In the genomic region with DNA sequence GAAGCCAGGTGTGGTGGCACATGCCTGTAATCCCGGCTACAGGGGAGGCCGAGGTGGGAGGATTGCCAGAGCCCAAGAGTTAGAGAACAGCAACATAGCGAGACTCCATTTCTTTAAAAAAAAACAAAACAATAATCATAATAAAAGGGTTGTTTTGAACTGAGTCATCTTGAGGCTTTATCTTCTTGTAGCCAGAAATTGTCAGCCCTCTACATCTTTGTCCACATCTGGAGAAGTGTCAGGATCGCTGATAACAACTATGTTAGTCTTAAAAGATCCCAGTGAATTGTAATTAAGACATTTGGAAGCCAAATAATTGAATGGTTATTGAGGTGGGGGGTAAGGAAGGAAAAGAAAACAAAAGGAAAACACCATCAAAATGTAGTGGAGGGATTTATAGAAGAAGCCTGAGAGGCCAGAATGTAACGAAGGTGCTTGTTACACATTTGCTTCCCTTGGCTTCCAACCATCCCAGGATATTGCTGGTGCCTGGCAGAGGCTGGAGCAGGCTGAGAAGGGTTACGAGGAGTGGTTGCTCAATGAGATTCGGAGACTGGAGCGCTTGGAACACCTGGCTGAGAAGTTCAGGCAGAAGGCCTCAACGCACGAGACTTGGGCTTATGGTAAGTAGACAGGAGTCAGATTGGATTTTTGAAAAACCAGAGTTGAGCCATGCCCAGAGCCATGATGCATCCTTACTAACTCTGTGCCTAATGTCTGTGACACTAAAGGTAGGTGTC, we compare ENCODE assay signal across 26 cellular contexts. TPM values are rescaled to one million over a fixed set of nuclear protein-coding genes. Genes with fewer than 3 reads are reported as not detected.
A peak's percentile ranks its signal among the peaks of the same experiment; 100 is the strongest.
DNase-seq lines count a peak whose midpoint lies in the region; ATAC-seq, FAIRE-seq and TF ChIP-seq lines count a peak whose summit lies in the region.
"Had no signal": no experiment of that assay in that cellular context is flagged by ENCODE, and none has a peak within 500 bp of the region (broad histone marks: within the 10 kb centered on the region; RNA-seq: fewer than 3 reads in every experiment).

No MANE protein-coding gene starts in this region.

- H2AFZ ChIP-seq in GM23338 = no peak overlapping the region
- H2AFZ ChIP-seq: GM23248 had no signal

- H3K27ac Mint-ChIP-seq in GM23338 = no peak overlapping the region
- H3K27ac Mint-ChIP-seq: CD14-positive monocyte; CD4-positive, alpha-beta T cell; CD8-positive, alpha-beta memory T cell; HFFc6 had no signal

- peaks cover 8% of the 10 kb centered on the region for H3K4me1 Mint-ChIP-seq in GM23338
- H3K4me1 Mint-ChIP-seq: CD14-positive monocyte; CD8-positive, alpha-beta memory T cell had no signal

- H3K27ac ChIP-seq in left ventricle myocardium inferior (replicated peaks) (peak overlapping the region; percentile 27), GM23338 (ENCODE audit: low read depth) (0 out of 2 replicates have a peak overlapping the region, but pooled peaks have one; percentile 39), gastrocnemius medialis (peak overlapping the region; percentile 32 to 74 (median 56))
- H3K27ac ChIP-seq: A549; BLaER1 treated with 17β-estradiol and CSF1 and Interleukin-3, amounts not matched to agents 10 nM and 100 nM; GM23248 had no signal

- ATAC-seq in Right ventricle myocardium inferior (no peak), GM23338 (no peak), gastrocnemius medialis (peak; percentile 44 to 84)
- ATAC-seq: A549, GM12878 had no signal

- H3K9me3 ChIP-seq in left ventricle myocardium inferior (replicated peaks) (no peaks in the 10 kb centered on the region), gastrocnemius medialis (no peaks in the 10 kb centered on the region)
- H3K9me3 ChIP-seq: A549; BE2C; BLaER1 treated with 17β-estradiol and CSF1 and Interleukin-3, amounts not matched to agents 10 nM and 100 nM had no signal

- FAIRE-seq in endometrium (lab: Jason Lieb, UNC) = peak; percentile 55
- FAIRE-seq: A549, D721Med, GM12878, GM19239 had no signal

- in situ Hi-C loops in gastrocnemius medialis (cut with MboI; ENCODE audit: low sequenced_read_pairs in 4 of 4) = no loop called here

- H3K36me3 ChIP-seq in left ventricle myocardium inferior = peaks cover 77% of the 10 kb centered on the region
- no peaks in the 10 kb centered on the region for H3K36me3 ChIP-seq in GM23338 (ENCODE audit: insufficient read depth)
- H3K36me3 ChIP-seq in gastrocnemius medialis = peaks cover 0 to 97% of the 10 kb centered on the region in 2 donors
- H3K36me3 ChIP-seq: BE2C; BLaER1 treated with 17β-estradiol and CSF1 and Interleukin-3, amounts not matched to agents 10 nM and 100 nM had no signal

- no peak overlapping the region for H3K4me2 ChIP-seq in GM23338
- H3K4me2 ChIP-seq: A549; BLaER1 treated with 17β-estradiol and CSF1 and Interleukin-3, amounts not matched to agents 10 nM and 100 nM had no signal

- H3K27me3 Mint-ChIP-seq in GM23338 (ENCODE audit: insufficient read depth, low read depth, poor library complexity) = peaks cover 4% of the 10 kb centered on the region

- H3K4me3 ChIP-seq in left ventricle myocardium inferior (no peak overlapping the region), GM23338 (no peak overlapping the region), gastrocnemius medialis (no peak overlapping the region)
- H3K4me3 ChIP-seq: A549; BLaER1 treated with 17β-estradiol and CSF1 and Interleukin-3, amounts not matched to agents 10 nM and 100 nM; GM12878; GM23248 had no signal

- no peak for TF ChIP-seq POLR2A in gastrocnemius medialis (IDR thresholded peaks at IDR 0.05)

- no peak overlapping the region for H3K4me3 Mint-ChIP-seq in GM23338
- H3K4me3 Mint-ChIP-seq: CD14-positive monocyte; CD4-positive, alpha-beta T cell; CD8-positive, alpha-beta memory T cell; H9; HFFc6 had no signal

- H3K79me2 ChIP-seq in GM23338 (replicated peaks; ENCODE audit: insufficient read depth) = no peaks in the 10 kb centered on the region

- TF ChIP-seq CTCF in left ventricle myocardium inferior (IDR thresholded peaks at IDR 0.05; ENCODE audit: borderline replicate concordance) (no peak), GM23338 (conservative IDR thresholded peaks at IDR 0.05; ENCODE audit: low read depth in 2 of 2) (no peak), gastrocnemius medialis (IDR thresholded peaks at IDR 0.05 in 4 of 5, conservative IDR thresholded peaks at IDR 0.05 in 1 of 5) (no peak)

- H3K9me3 Mint-ChIP-seq in GM23338 = peaks cover 2% of the 10 kb centered on the region; the same call in 1 of the 3 replicates
- H3K9me3 Mint-ChIP-seq: CD4-positive, alpha-beta T cell; CD8-positive, alpha-beta memory T cell; H9 had no signal

- peaks cover 10% of the 10 kb centered on the region for H3K36me3 Mint-ChIP-seq in GM23338 (ENCODE audit: low read depth)
- H3K36me3 Mint-ChIP-seq: CD14-positive monocyte; CD8-positive, alpha-beta memory T cell had no signal

- H3K27me3 ChIP-seq in left ventricle myocardium inferior (ENCODE audit: low read depth) = no peaks in the 10 kb centered on the region
- no peaks in the 10 kb centered on the region for H3K27me3 ChIP-seq in GM23338 (ENCODE audit: insufficient read depth)
- no peaks in the 10 kb centered on the region for H3K27me3 ChIP-seq in gastrocnemius medialis
- H3K27me3 ChIP-seq: BE2C; BLaER1 treated with 17β-estradiol and CSF1 and Interleukin-3, amounts not matched to agents 10 nM and 100 nM had no signal

- H4K20me1 ChIP-seq in GM23338 (replicated peaks; ENCODE audit: insufficient read depth) = no peaks in the 10 kb centered on the region
- H4K20me1 ChIP-seq: BLaER1 treated with 17β-estradiol and CSF1 and Interleukin-3, amounts not matched to agents 10 nM and 100 nM had no signal

- intact Hi-C loops in left ventricle myocardium inferior (cut with micrococcal nuclease) (no loop called here), Right ventricle myocardium inferior (cut with DNase I) (no loop called here), gastrocnemius medialis (cut with DNase I; ENCODE audit: low total_unique reads) (no loop called here), posterior vena cava (cut with DNase I) (no loop called here)

- H3K9me2 ChIP-seq in GM23338 (ENCODE audit: insufficient read depth) = no peaks in the 10 kb centered on the region

- H3F3A ChIP-seq in GM23338 (replicated peaks; ENCODE audit: low read depth) = no peaks in the 10 kb centered on the region

- peaks cover 76% of the 10 kb centered on the region for H3K4me1 ChIP-seq in left ventricle myocardium inferior
- peaks cover 2% of the 10 kb centered on the region; the same call in 1 of the 2 replicates for H3K4me1 ChIP-seq in GM23338 (ENCODE audit: insufficient read depth)
- no peaks in the 10 kb centered on the region for H3K4me1 ChIP-seq in gastrocnemius medialis
- H3K4me1 ChIP-seq: A549; BE2C; BLaER1 treated with 17β-estradiol and CSF1 and Interleukin-3, amounts not matched to agents 10 nM and 100 nM had no signal

- DNase-seq in left ventricle myocardium inferior = no peak
- DNase-seq in Right ventricle myocardium inferior (ENCODE audit: missing footprints) = no peak
- no peak for DNase-seq in GM23338 (ENCODE audit: low spot score)
- peak in 1 of 2 donors; percentile 77 for DNase-seq in gastrocnemius medialis
- no peak for DNase-seq in nucleus accumbens (lab: John Stamatoyannopoulos, UW)
- no peak for DNase-seq in posterior vena cava (ENCODE audit: low spot score)
- DNase-seq: 8988T; ACHN; AML-193; CD4-positive, alpha-beta T cell; CD8-positive, alpha-beta memory T cell; DMS 273 treated with DMSO at 0.1 percent for 48 hours; DMS79; EL; GDM1; GM23248; H9; HFFc6 had no signal

TF ChIP-seq in GM23338, 12 proteins besides CTCF, POLR2A, EP300 and RAD21 (continues in another document):
- TF ChIP-seq, protein P1, sequence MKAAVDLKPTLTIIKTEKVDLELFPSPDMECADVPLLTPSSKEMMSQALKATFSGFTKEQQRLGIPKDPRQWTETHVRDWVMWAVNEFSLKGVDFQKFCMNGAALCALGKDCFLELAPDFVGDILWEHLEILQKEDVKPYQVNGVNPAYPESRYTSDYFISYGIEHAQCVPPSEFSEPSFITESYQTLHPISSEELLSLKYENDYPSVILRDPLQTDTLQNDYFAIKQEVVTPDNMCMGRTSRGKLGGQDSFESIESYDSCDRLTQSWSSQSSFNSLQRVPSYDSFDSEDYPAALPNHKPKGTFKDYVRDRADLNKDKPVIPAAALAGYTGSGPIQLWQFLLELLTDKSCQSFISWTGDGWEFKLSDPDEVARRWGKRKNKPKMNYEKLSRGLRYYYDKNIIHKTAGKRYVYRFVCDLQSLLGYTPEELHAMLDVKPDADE (IDR thresholded peaks at IDR 0.05) = no peak
- TF ChIP-seq, protein P2, sequence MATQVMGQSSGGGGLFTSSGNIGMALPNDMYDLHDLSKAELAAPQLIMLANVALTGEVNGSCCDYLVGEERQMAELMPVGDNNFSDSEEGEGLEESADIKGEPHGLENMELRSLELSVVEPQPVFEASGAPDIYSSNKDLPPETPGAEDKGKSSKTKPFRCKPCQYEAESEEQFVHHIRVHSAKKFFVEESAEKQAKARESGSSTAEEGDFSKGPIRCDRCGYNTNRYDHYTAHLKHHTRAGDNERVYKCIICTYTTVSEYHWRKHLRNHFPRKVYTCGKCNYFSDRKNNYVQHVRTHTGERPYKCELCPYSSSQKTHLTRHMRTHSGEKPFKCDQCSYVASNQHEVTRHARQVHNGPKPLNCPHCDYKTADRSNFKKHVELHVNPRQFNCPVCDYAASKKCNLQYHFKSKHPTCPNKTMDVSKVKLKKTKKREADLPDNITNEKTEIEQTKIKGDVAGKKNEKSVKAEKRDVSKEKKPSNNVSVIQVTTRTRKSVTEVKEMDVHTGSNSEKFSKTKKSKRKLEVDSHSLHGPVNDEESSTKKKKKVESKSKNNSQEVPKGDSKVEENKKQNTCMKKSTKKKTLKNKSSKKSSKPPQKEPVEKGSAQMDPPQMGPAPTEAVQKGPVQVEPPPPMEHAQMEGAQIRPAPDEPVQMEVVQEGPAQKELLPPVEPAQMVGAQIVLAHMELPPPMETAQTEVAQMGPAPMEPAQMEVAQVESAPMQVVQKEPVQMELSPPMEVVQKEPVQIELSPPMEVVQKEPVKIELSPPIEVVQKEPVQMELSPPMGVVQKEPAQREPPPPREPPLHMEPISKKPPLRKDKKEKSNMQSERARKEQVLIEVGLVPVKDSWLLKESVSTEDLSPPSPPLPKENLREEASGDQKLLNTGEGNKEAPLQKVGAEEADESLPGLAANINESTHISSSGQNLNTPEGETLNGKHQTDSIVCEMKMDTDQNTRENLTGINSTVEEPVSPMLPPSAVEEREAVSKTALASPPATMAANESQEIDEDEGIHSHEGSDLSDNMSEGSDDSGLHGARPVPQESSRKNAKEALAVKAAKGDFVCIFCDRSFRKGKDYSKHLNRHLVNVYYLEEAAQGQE (IDR thresholded peaks at IDR 0.05; ENCODE audit: unreplicated experiment) = no peak

RNA-seq across cellular contexts. Expression of a gene that starts 52.5 kb away (rescaled TPM):
- total RNA-seq in left ventricle myocardium inferior (47.6 TPM), Right ventricle myocardium inferior (49.0 TPM), gastrocnemius medialis (10 to 100 TPM; 23.0 to 46.3 (median 29.1) TPM), posterior vena cava (10 to 100 TPM; 44.2 to 47.6 TPM)
- total RNA-seq in GM23338 (2014; rRNA removed; shearing (Covaris generic)) = 20.0 and 20.4 TPM in 2 replicates
- 6.3 and 6.4 TPM in 2 replicates for polyA plus RNA-seq in GM23338 (2016; fragmentation: Nextera tagmentation; extraction: Ambion mirVana)

RNA-seq across cellular contexts. Expression of a gene that starts 56.3 kb away (rescaled TPM):
- 2,454 TPM for total RNA-seq in left ventricle myocardium inferior
- 2,525 TPM for total RNA-seq in Right ventricle myocardium inferior
- 1.8 and 1.9 TPM in 2 replicates for total RNA-seq in GM23338 (2014; rRNA removed; shearing (Covaris generic))
- 2.2 and 2.8 TPM in 2 replicates for polyA plus RNA-seq in GM23338 (2016; fragmentation: Nextera tagmentation; extraction: Ambion mirVana)
- total RNA-seq in gastrocnemius medialis = 1,000 to 10,000 TPM in 3 of 4 donors, 100 to 1,000 TPM in 1; 503 to 1,706 (median 1,214) TPM
- 1 to 10 TPM; 3.7 to 7.4 TPM for total RNA-seq in posterior vena cava
- total RNA-seq: CD8-positive, alpha-beta memory T cell; GM12878; GM23248; HFFc6 had no signal
- polyA plus RNA-seq: A549; CD14-positive monocyte; CD8-positive, alpha-beta memory T cell; GM23248 had no signal

Comparison
In these comparisons a context has a peak if more than half of its experiments do, and no peak if none do; other contexts are left out.
1. ATAC-seq: peak in gastrocnemius medialis (2 of 2); none in Right ventricle myocardium inferior (single experiment) and GM23338 (single experiment).
2. RNA of a gene that starts 56.3 kb away (total RNA-seq): 2,525 TPM in Right ventricle myocardium inferior (single experiment), 2,454 TPM in left ventricle myocardium inferior (single experiment) and 503 to 1,706 TPM in gastrocnemius medialis; 3.7 to 7.4 TPM in posterior vena cava and 1.8 to 1.9 TPM in GM23338; every median in the first group is over 10 times any median in the second.
3. Peak in every context shown above with its lines, with median percentiles within 50 percentile points of each other: H3K27ac ChIP-seq.